ENCODE assay signal across 8 cellular contexts in genomic region chrX:57528670-57529255, GRCh38.
DNase-seq lines count a peak whose midpoint lies in the region; ATAC-seq and TF ChIP-seq lines count a peak whose summit lies in the region.

No MANE protein-coding gene starts in this region.

- H2AFZ ChIP-seq in neuronal stem cell (ENCODE audit: low read length): no peak overlapping the region

- no peak overlapping the region for H3K56ac ChIP-seq in mesendoderm (ENCODE audit: low read length)

- H3K4me2 ChIP-seq in mesendoderm (ENCODE audit: low read length) (no peak overlapping the region), neuronal stem cell (ENCODE audit: insufficient read depth, low read length, poor library complexity, severe bottlenecking) (no peak overlapping the region)

- no peak overlapping the region for H3K4me3 ChIP-seq in mesendoderm (ENCODE audit: low read length)
- no peak overlapping the region for H3K4me3 ChIP-seq in neuronal stem cell (ENCODE audit: low read length in 2 of 2)
- H3K4me3 ChIP-seq in dorsolateral prefrontal cortex: no peak overlapping the region

- H3K9ac ChIP-seq in mesendoderm (ENCODE audit: low read length) (no peak overlapping the region), neuronal stem cell (ENCODE audit: low read depth, low read length, poor library complexity) (no peak overlapping the region)

- no peaks in the 10 kb centered on the region for H3K9me3 ChIP-seq in neuronal stem cell (replicated peaks in 1 of 2; ENCODE audit: control insufficient read depth in 2 of 2, insufficient read depth in 1 of 2, low read depth in 1 of 2, low read length in 2 of 2)

- H3K27me3 ChIP-seq in mesendoderm (ENCODE audit: insufficient read depth, low read length, poor library complexity) (no peaks in the 10 kb centered on the region), neuronal stem cell (ENCODE audit: control insufficient read depth in 3 of 3, insufficient read depth in 3 of 3, low read depth in 1 of 3, low read length in 3 of 3) (no peaks in the 10 kb centered on the region), dorsolateral prefrontal cortex (peaks cover 0 to 18% (median 0%) of the 10 kb centered on the region in 45 donors)

- H3K4me1 ChIP-seq in mesendoderm (ENCODE audit: control insufficient read depth, low read depth, low read length): no peaks in the 10 kb centered on the region
- no peaks in the 10 kb centered on the region for H3K4me1 ChIP-seq in neuronal stem cell (ENCODE audit: control insufficient read depth in 2 of 2, insufficient read depth in 1 of 2, low read depth in 1 of 2, low read length in 2 of 2)

- no peak overlapping the region for H2BK12ac ChIP-seq in neuronal stem cell (ENCODE audit: low read length)

- H3K4ac ChIP-seq in mesendoderm (ENCODE audit: low read depth, low read length) (no peak overlapping the region), neuronal stem cell (ENCODE audit: low read length) (no peak overlapping the region)

- H3K18ac ChIP-seq in mesendoderm (ENCODE audit: low read length) (no peak overlapping the region), neuronal stem cell (ENCODE audit: low read length) (no peak overlapping the region)

- ATAC-seq in HG03159 (IDR thresholded peaks at IDR 0.05; ENCODE audit: unreplicated experiment): peak; percentile 77
- ATAC-seq in GM21526 (IDR thresholded peaks at IDR 0.05; ENCODE audit: low FRiP score, unreplicated experiment): no peak

- H2BK15ac ChIP-seq in mesendoderm (replicated peaks; ENCODE audit: low read depth): no peak overlapping the region
- no peak overlapping the region for H2BK15ac ChIP-seq in neuronal stem cell (ENCODE audit: low read length)

- no peak overlapping the region for H2AK5ac ChIP-seq in mesendoderm (ENCODE audit: low read length)
- H2AK5ac ChIP-seq in neuronal stem cell (ENCODE audit: low read depth, low read length): no peak overlapping the region

- H2BK5ac ChIP-seq in mesendoderm (ENCODE audit: low read length) (no peak overlapping the region), neuronal stem cell (ENCODE audit: low read length) (no peak overlapping the region)

- H3K36me3 ChIP-seq in mesendoderm (ENCODE audit: control insufficient read depth, insufficient read depth, low read length) (no peaks in the 10 kb centered on the region), neuronal stem cell (replicated peaks in 1 of 2; ENCODE audit: control insufficient read depth in 2 of 2, insufficient read depth in 2 of 2, low read length in 2 of 2) (no peaks in the 10 kb centered on the region)

- H3K23ac ChIP-seq in mesendoderm (ENCODE audit: low read length) (no peak overlapping the region), neuronal stem cell (ENCODE audit: low read depth, low read length, poor library complexity) (no peak overlapping the region)

- H4K91ac ChIP-seq in neuronal stem cell (ENCODE audit: low read depth, low read length, poor library complexity): no peak overlapping the region

- H2BK120ac ChIP-seq in mesendoderm (ENCODE audit: low read depth, low read length): no peak overlapping the region
- H2BK120ac ChIP-seq in neuronal stem cell (ENCODE audit: low read depth, low read length): no peak overlapping the region

- no CpG with 5 or more reads among the region's 1 CpG for WGBS in mesendoderm (ENCODE audit: extremely low coverage, insufficient coverage, low lambda C conversion rate)
- no CpG with 5 or more reads among the region's 1 CpG for WGBS in neuronal stem cell (ENCODE audit: extremely low coverage in 2 of 2, insufficient read length in 2 of 2, insufficient replicate concordance in 1 of 2), 2 donors

- H3K27ac ChIP-seq in mesendoderm (ENCODE audit: low read depth, low read length) (no peak overlapping the region), neuronal stem cell (replicated peaks; ENCODE audit: low read length) (no peak overlapping the region), dorsolateral prefrontal cortex (no peak overlapping the region)

- DNase-seq in activated CD4-positive, alpha-beta T cell treated with anti-CD3 and anti-CD28 coated beads, Interleukin-2, amount 50 U/mL, for 1 hour: peak; percentile 1
- DNase-seq in mesendoderm (peak; percentile 51), neuronal stem cell (ENCODE audit: low spot score) (no peak), dorsolateral prefrontal cortex (no peak), NCI-H2029 (lab: John Stamatoyannopoulos, UW) (no peak)

- H4K8ac ChIP-seq in mesendoderm (ENCODE audit: low read depth, low read length): no peak overlapping the region
- H4K8ac ChIP-seq in neuronal stem cell (ENCODE audit: low read depth, low read length): no peak overlapping the region

- H3K79me1 ChIP-seq in mesendoderm (ENCODE audit: low read length) (no peaks in the 10 kb centered on the region), neuronal stem cell (ENCODE audit: low read depth, low read length) (no peaks in the 10 kb centered on the region)

- intact Hi-C loops in dorsolateral prefrontal cortex (cut with DNase I): no loop called here

- H3K14ac ChIP-seq in neuronal stem cell (ENCODE audit: low read length): no peak overlapping the region

- H4K5ac ChIP-seq in mesendoderm (ENCODE audit: low read length): no peak overlapping the region

- H3K79me2 ChIP-seq in mesendoderm (ENCODE audit: control insufficient read depth, insufficient read depth, low read length): no peaks in the 10 kb centered on the region

- TF ChIP-seq CTCF in GM12872 (IDR thresholded peaks at IDR 0.05; ENCODE audit: insufficient read depth, low read depth, low read length): peak; percentile 48; the same call in 1 of the 3 replicates
- peak in 10 of 56 donors; percentile 7 to 29 (median 12) for TF ChIP-seq CTCF in dorsolateral prefrontal cortex (IDR thresholded peaks at IDR 0.05 in 54 of 56, conservative IDR thresholded peaks at IDR 0.05 in 2 of 56; ENCODE audit: low read depth in 1 of 56, partially characterized antibody in 56 of 56)

Comparison
In these comparisons a context has a peak if more than half of its experiments do, and no peak if none do; other contexts are left out.
1. DNase-seq: peak in activated CD4-positive, alpha-beta T cell treated with anti-CD3 and anti-CD28 coated beads, Interleukin-2, amount 50 U/mL, for 1 hour (single experiment) and mesendoderm (single experiment); none in neuronal stem cell (single experiment), dorsolateral prefrontal cortex (0 of 10) and NCI-H2029 (single experiment).